ENCODE assay signal across 8 cellular contexts in genomic region chr17:1714488-1714979, GRCh38. TPM values are rescaled to one million over a fixed set of nuclear protein-coding genes. Genes with fewer than 3 reads are reported as not detected.
DNase-seq lines count a peak whose midpoint lies in the region; ATAC-seq and TF ChIP-seq lines count a peak whose summit lies in the region.

No MANE protein-coding gene starts in this region.

- TF ChIP-seq CTCF in CD8-positive, alpha-beta T cell (IDR thresholded peaks at IDR 0.05) = no peak
- TF ChIP-seq CTCF in WI38 (IDR thresholded peaks at IDR 0.05; ENCODE audit: low read depth, low read length) = no peak
- TF ChIP-seq CTCF in tibial nerve (IDR thresholded peaks at IDR 0.05) = no peak

- DNase-seq in CD8-positive, alpha-beta T cell = no peak
- DNase-seq in HuH-7.5 (ENCODE audit: low spot score) = peak; percentile 84
- DNase-seq in fibroblast of gingiva (ENCODE audit: low read depth) = peak; percentile 99
- peak; percentile 97 for DNase-seq in mucosa of gallbladder (ENCODE audit: low spot score)
- DNase-seq in tibial nerve (ENCODE audit: low spot score in 2 of 2) = peak; percentile 99

- no peak for ATAC-seq in CD8-positive, alpha-beta T cell
- ATAC-seq in HG03571 (IDR thresholded peaks at IDR 0.05; ENCODE audit: unreplicated experiment) = no peak
- ATAC-seq in GM18873 (IDR thresholded peaks at IDR 0.05; ENCODE audit: low FRiP score, unreplicated experiment) = no peak

- TF ChIP-seq EP300 in tibial nerve (IDR thresholded peaks at IDR 0.05) = peak in 1 of 2 donors; percentile 64

- H3K36me3 Mint-ChIP-seq in CD8-positive, alpha-beta T cell = no peaks in the 10 kb centered on the region

- CTCF ChIA-PET in CD8-positive, alpha-beta T cell (lab: Charles Lee) = no interaction called here

- H3K27ac Mint-ChIP-seq in CD8-positive, alpha-beta T cell = no peak overlapping the region

- WGBS in tibial nerve, 2 donors = 0 to 2% methylated on average over 19 of the region's 19 CpGs

- no peak overlapping the region for H3K4me3 ChIP-seq in CD8-positive, alpha-beta T cell (ENCODE audit: low read depth, low read length)
- H3K4me3 ChIP-seq in WI38 (ENCODE audit: low read depth, low read length) (peak overlapping the region; percentile 88), tibial nerve (peak overlapping the region; percentile 65 to 95 (median 82))

- H3K27ac ChIP-seq in CD8-positive, alpha-beta T cell (ENCODE audit: low read depth, low read length) = no peak overlapping the region
- peak overlapping the region; percentile 91 to 100 (median 98) for H3K27ac ChIP-seq in tibial nerve

- peak overlapping the region; percentile 62 for H3K4me3 Mint-ChIP-seq in CD8-positive, alpha-beta T cell

- H3K27me3 Mint-ChIP-seq in CD8-positive, alpha-beta T cell (ENCODE audit: low read depth) = peaks cover 2% of the 10 kb centered on the region

- H3K9me3 Mint-ChIP-seq in CD8-positive, alpha-beta T cell = no peaks in the 10 kb centered on the region

- peaks cover 32% of the 10 kb centered on the region for H3K4me1 ChIP-seq in CD8-positive, alpha-beta T cell (ENCODE audit: insufficient read depth, low read length)
- H3K4me1 ChIP-seq in tibial nerve = peaks cover 0 to 76% (median 39%) of the 10 kb centered on the region in 4 donors

- no peaks in the 10 kb centered on the region for H3K9me3 ChIP-seq in CD8-positive, alpha-beta T cell (ENCODE audit: low read length)
- no peaks in the 10 kb centered on the region for H3K9me3 ChIP-seq in tibial nerve

- no peaks in the 10 kb centered on the region for H3K36me3 ChIP-seq in CD8-positive, alpha-beta T cell (ENCODE audit: insufficient read depth, low read length)
- H3K36me3 ChIP-seq in tibial nerve = peaks cover 0 to 18% (median 0%) of the 10 kb centered on the region in 3 donors

- no peak for TF ChIP-seq POLR2A in tibial nerve (IDR thresholded peaks at IDR 0.05)

- POLR2A ChIA-PET in CD8-positive, alpha-beta T cell (lab: Charles Lee) = interaction anchor here (0.9 kb wide), 1 partner anchor 30 kb away, joined by 3 read pairs; the partner anchor contains the start of gene PRPF8

- H3K27me3 ChIP-seq in CD8-positive, alpha-beta T cell (ENCODE audit: insufficient read depth, low read length) = peaks cover 4% of the 10 kb centered on the region
- H3K27me3 ChIP-seq in tibial nerve = no peaks in the 10 kb centered on the region

- H3K4me1 Mint-ChIP-seq in CD8-positive, alpha-beta T cell (ENCODE audit: low read depth) = peaks cover 31% of the 10 kb centered on the region

- intact Hi-C loops in CD8-positive, alpha-beta T cell (cut with DNase I, micrococcal nuclease) = loop anchor here in 1 of 2 experiments (10.0 kb wide), 1 partner anchor 590 kb away; the partner anchor contains the start of genes SMG6 and SRR

RNA-seq across cellular contexts. Expression of gene TLCD2, which starts 4.4 kb away (rescaled TPM):
- under 1 TPM; 0.11 to 0.14 TPM for total RNA-seq in CD8-positive, alpha-beta T cell
- total RNA-seq in mucosa of gallbladder = 6.5 TPM
- 10 to 100 TPM in 3 of 4 donors, 1 to 10 TPM in 1; 7.5 to 11.8 (median 11.1) TPM for total RNA-seq in tibial nerve

RNA-seq across cellular contexts. Expression of gene WDR81, which starts 10.0 kb away (rescaled TPM):
- 10 to 100 TPM; 18.9 to 20.4 TPM for total RNA-seq in CD8-positive, alpha-beta T cell
- 30.3 TPM for total RNA-seq in mucosa of gallbladder
- 100 to 1,000 TPM in 2 of 4 donors, 10 to 100 TPM in 2; 54.4 to 111 (median 92.0) TPM for total RNA-seq in tibial nerve

RNA-seq across cellular contexts. Expression of gene SERPINF2, which starts 28.1 kb away (rescaled TPM):
- total RNA-seq in CD8-positive, alpha-beta T cell = under 1 TPM; 0.22 to 0.28 TPM
- total RNA-seq in mucosa of gallbladder (2.9 TPM), tibial nerve (10 to 100 TPM in 2 of 4 donors, 1 to 10 TPM in 2; 6.1 to 21.3 (median 11.4) TPM)

RNA-seq across cellular contexts. Expression of gene PRPF8, which starts 29.9 kb away (rescaled TPM):
- total RNA-seq in CD8-positive, alpha-beta T cell = 100 to 1,000 TPM; 572 to 611 TPM
- total RNA-seq in mucosa of gallbladder (246 TPM), tibial nerve (100 to 1,000 TPM; 176 to 235 (median 194) TPM)

RNA-seq across cellular contexts. Expression of gene SERPINF1, which starts 47.3 kb away (rescaled TPM):
- 10 to 100 TPM; 19.7 to 20.2 TPM for total RNA-seq in CD8-positive, alpha-beta T cell
- total RNA-seq in mucosa of gallbladder (129 TPM), tibial nerve (1,000 to 10,000 TPM in 1 of 4 donors, 100 to 1,000 TPM in 3; 720 to 2,221 (median 908) TPM)

Comparison
In these comparisons a context has a peak if more than half of its experiments do, and no peak if none do; other contexts are left out.
1. DNase-seq: peak in HuH-7.5 (single experiment), fibroblast of gingiva (single experiment), mucosa of gallbladder (single experiment) and tibial nerve (2 of 2); none in CD8-positive, alpha-beta T cell (0 of 7).